In genomic region chr14:95268350-95268749, GRCh38 we compare ENCODE assay signal across 14 cellular contexts.
"Had no signal": no experiment of that assay in that cellular context is flagged by ENCODE, and none has a peak within 500 bp of the region (broad histone marks: within the 10 kb centered on the region; RNA-seq: fewer than 3 reads in every experiment).

No MANE protein-coding gene starts in this region.

- H3K9me3 ChIP-seq: ovary, sigmoid colon had no signal

- H3K9me3 Mint-ChIP-seq: central memory CD8-positive, alpha-beta T cell had no signal

- H3K27ac Mint-ChIP-seq: brain had no signal

- H3K4me3 ChIP-seq: heart right ventricle, left ventricle myocardium inferior, ovary, sigmoid colon had no signal

- H3K4me3 Mint-ChIP-seq: brain; central memory CD8-positive, alpha-beta T cell; memory B cell; neural crest cell had no signal

- H3K27ac ChIP-seq: heart right ventricle, left ventricle myocardium inferior, ovary, sigmoid colon had no signal

- H3K36me3 ChIP-seq: heart right ventricle, left ventricle myocardium inferior, ovary, sigmoid colon had no signal

- H3K36me3 Mint-ChIP-seq: brain had no signal

- H3K27me3 Mint-ChIP-seq: memory B cell had no signal

- FAIRE-seq: frontal cortex, keratinocyte, urothelium cell line had no signal

- H3K27me3 ChIP-seq: heart right ventricle, ovary, sigmoid colon had no signal

- DNase-seq: activated CD4-positive, alpha-beta T cell treated with anti-CD3 and anti-CD28 coated beads, Interleukin-2, amount 50 U/mL, for 4 hours; activated naive CD4-positive, alpha-beta T cell treated with Interleukin-2 at 50 U/mL for 16 hours; effector memory CD4-positive, alpha-beta T cell; heart right ventricle; left ventricle myocardium inferior; ovary; sigmoid colon had no signal

- ATAC-seq: heart right ventricle had no signal
